In the genomic region with DNA sequence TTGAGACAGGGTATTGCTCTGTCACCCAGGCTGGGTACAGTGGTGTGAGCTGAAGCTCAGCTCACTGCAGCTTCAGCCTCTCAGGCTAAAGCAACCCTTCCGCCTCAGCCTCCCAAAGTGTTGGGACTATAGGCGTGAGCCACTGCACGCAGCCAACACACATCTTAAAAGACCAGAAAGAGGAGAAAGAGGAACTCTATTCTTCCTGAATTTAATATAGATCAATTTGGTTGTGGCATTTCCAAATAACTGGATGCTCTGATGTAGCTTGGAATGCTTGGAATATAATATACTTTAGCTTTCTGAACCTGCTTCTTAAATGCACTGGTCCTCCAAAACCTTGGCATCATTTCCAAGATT, we compare ENCODE assay signal across 27 cellular contexts. TPM values are rescaled to one million over a fixed set of nuclear protein-coding genes. Genes with fewer than 3 reads are reported as not detected.
DNase-seq lines count a peak whose midpoint lies in the region; ATAC-seq, FAIRE-seq and TF ChIP-seq lines count a peak whose summit lies in the region.
"Had no signal": no experiment of that assay in that cellular context is flagged by ENCODE, and none has a peak within 500 bp of the region (broad histone marks: within the 10 kb centered on the region; RNA-seq: fewer than 3 reads in every experiment).

No MANE protein-coding gene starts in this region.

- H2BK12ac ChIP-seq in mesenchymal stem cell (ENCODE audit: low read length in 2 of 2): no peak overlapping the region

- H3K27ac Mint-ChIP-seq in activated CD4-positive, alpha-beta T cell treated with anti-CD3 and anti-CD28 coated beads, Interleukin-2, amount 10 ng/mL, durations not matched to agents 7 days and 5 days: peak overlapping the region; percentile 38
- H3K27ac Mint-ChIP-seq: stimulated activated memory B cell treated with anti-CD40 and anti-IgM and Interleukin-4, amounts not matched to agents 10 μg/mL and 1 μg/mL and 100 μg/mL, for 72 hours had no signal

- peaks cover 50% of the 10 kb centered on the region for H3K79me2 ChIP-seq in K562 (ENCODE audit: control insufficient read depth, insufficient read depth, low read length)

- peaks cover 6% of the 10 kb centered on the region for H3K4me1 Mint-ChIP-seq in activated CD4-positive, alpha-beta T cell treated with anti-CD3 and anti-CD28 coated beads, Interleukin-2, amount 10 ng/mL, durations not matched to agents 7 days and 5 days

- no peaks in the 10 kb centered on the region for H3K27me3 ChIP-seq in K562 (ENCODE audit: control insufficient read depth in 2 of 2, insufficient read depth in 2 of 2, low read length in 2 of 2)
- no peaks in the 10 kb centered on the region for H3K27me3 ChIP-seq in mesenchymal stem cell (ENCODE audit: control insufficient read depth in 1 of 2, insufficient read depth in 1 of 2, low read length in 2 of 2)
- H3K27me3 ChIP-seq: ovary had no signal

- ATAC-seq in K562: no peak
- no peak for ATAC-seq in GM21528 (IDR thresholded peaks at IDR 0.05; ENCODE audit: low FRiP score, unreplicated experiment)
- ATAC-seq: Right ventricle myocardium inferior; stimulated activated memory B cell treated with anti-CD40 and anti-IgM and Interleukin-4, amounts not matched to agents 10 μg/mL and 1 μg/mL and 100 μg/mL, for 72 hours had no signal

- CTCF ChIA-PET in activated CD4-positive, alpha-beta T cell treated with anti-CD3 and anti-CD28 coated beads, Interleukin-2, amount 10 ng/mL, durations not matched to agents 7 days and 5 days (lab: Charles Lee): interaction anchor here (0.5 to 0.7 kb wide), 2 partner anchors 141 to 168 kb away, joined by 3 read pairs; no protein-coding TSS in a partner anchor
- CTCF ChIA-PET in K562 (lab: Yijun Ruan, JAX; ENCODE audit: low intra/inter-chr PET ratio): interaction anchor here (0.7 to 1.5 kb wide), 3 partner anchors 51 to 122 kb away, joined by 3 to 6 read pairs (median 4); no protein-coding TSS in a partner anchor

- no peak for TF ChIP-seq RAD21 in K562 (CRISPR knock-in tag; conservative IDR thresholded peaks at IDR 0.05 in 1 of 2, IDR thresholded peaks at IDR 0.05 in 1 of 2)

- H3K23ac ChIP-seq in mesenchymal stem cell (ENCODE audit: low read length in 2 of 2): no peak overlapping the region

- H2BK5ac ChIP-seq in mesenchymal stem cell (ENCODE audit: low read depth, low read length, poor library complexity, severe bottlenecking): no peak overlapping the region

- H3K18ac ChIP-seq in mesenchymal stem cell (ENCODE audit: low read depth in 1 of 2, low read length in 2 of 2): no peak overlapping the region

- no peak overlapping the region for H2BK120ac ChIP-seq in mesenchymal stem cell (ENCODE audit: low read depth, low read length)

- TF ChIP-seq POLR2A in K562 (conservative IDR thresholded peaks at IDR 0.05): no peak

- POLR2A ChIA-PET in activated CD4-positive, alpha-beta T cell treated with anti-CD3 and anti-CD28 coated beads, Interleukin-2, amount 10 ng/mL, durations not matched to agents 7 days and 5 days (lab: Charles Lee): interaction anchor here (0.6 kb wide), 1 partner anchor 507 kb away, joined by 4 read pairs; no protein-coding TSS in a partner anchor
- POLR2A ChIA-PET in K562 (lab: Yijun Ruan, JAX): interaction anchor here (0.6 to 1.7 kb wide), 6 partner anchors 9 to 113 kb away, joined by 3 to 6 read pairs (median 3); no protein-coding TSS in a partner anchor

- H3K9ac ChIP-seq in K562 (ENCODE audit: insufficient read depth in 1 of 2, low read depth in 2 of 2, low read length in 2 of 2) (peak overlapping the region in 1 of 2 experiments; percentile 77; a peak in 1 of 4 replicates), mesenchymal stem cell (ENCODE audit: low read length) (peak overlapping the region; percentile 86)

- H2BK15ac ChIP-seq in mesenchymal stem cell (ENCODE audit: low read depth, poor library complexity, severe bottlenecking): no peak overlapping the region

- H4K91ac ChIP-seq in mesenchymal stem cell (ENCODE audit: low read length): no peak overlapping the region

- H3K27me3 Mint-ChIP-seq in activated CD4-positive, alpha-beta T cell treated with anti-CD3 and anti-CD28 coated beads, Interleukin-2, amount 10 ng/mL, durations not matched to agents 7 days and 5 days: peaks cover 52% of the 10 kb centered on the region

- in situ Hi-C loops in K562 (cut with MboI): no loop called here

- H3K36me3 ChIP-seq in K562 (ENCODE audit: control insufficient read depth, insufficient read depth, low read length) (peaks cover 23% of the 10 kb centered on the region), mesenchymal stem cell (ENCODE audit: control insufficient read depth in 1 of 2, insufficient read depth in 2 of 2, low read depth in 1 of 2, low read length in 2 of 2) (peaks cover 15 to 21% of the 10 kb centered on the region in 2 experiments)
- H3K36me3 ChIP-seq: lower lobe of right lung, ovary, spleen, suprapubic skin had no signal

- peaks cover 76 to 89% of the 10 kb centered on the region in 2 experiments for H3K4me1 ChIP-seq in K562 (replicated peaks in 1 of 2; ENCODE audit: control insufficient read depth in 2 of 2, insufficient read depth in 2 of 2, low read length in 2 of 2)
- peaks cover 37% of the 10 kb centered on the region for H3K4me1 ChIP-seq in mesenchymal stem cell (ENCODE audit: control insufficient read depth, insufficient read depth, low read depth, low read length)

- peaks cover 6% of the 10 kb centered on the region for H3K79me1 ChIP-seq in mesenchymal stem cell (replicated peaks; ENCODE audit: low read length, poor library complexity, severe bottlenecking)

- H4K20me1 ChIP-seq in K562 (replicated peaks; ENCODE audit: control insufficient read depth, insufficient read depth, low read length): no peaks in the 10 kb centered on the region

- H3K4me3 ChIP-seq in K562 (no peak overlapping the region), mesenchymal stem cell (ENCODE audit: insufficient read depth in 1 of 2, low read depth in 1 of 2, low read length in 2 of 2) (no peak overlapping the region)
- H3K4me3 ChIP-seq: ovary had no signal

- peak overlapping the region; percentile 82 for H3K27ac ChIP-seq in K562 (ENCODE audit: extremely low read depth, low read depth, low read length)
- H3K27ac ChIP-seq in mesenchymal stem cell (ENCODE audit: low read length, poor library complexity, severe bottlenecking): peak overlapping the region; percentile 36
- peak overlapping the region; percentile 91 for H3K27ac ChIP-seq in substantia nigra (ENCODE audit: low read depth, low read length, poor library complexity, severe bottlenecking)
- H3K27ac ChIP-seq: lower lobe of right lung, ovary, spleen, suprapubic skin had no signal

- no TSS peak for BruUV-seq in K562 (replicated peaks; lab: Mats Ljungman, UMichigan)

- no peak for DNase-seq in activated CD4-positive, alpha-beta T cell treated with anti-CD3 and anti-CD28 coated beads, Interleukin-2, amount 10 ng/mL, durations not matched to agents 7 days and 5 days
- no peak for DNase-seq in activated CD4-positive, alpha-beta T cell treated with anti-CD3 and anti-CD28 coated beads, Interleukin-2, amount 50 U/mL, for 1 hour
- DNase-seq in K562 (ENCODE audit: extremely low read depth in 1 of 4, low spot score in 3 of 4): no peak
- DNase-seq in mesenchymal stem cell: no peak
- no peak for DNase-seq in substantia nigra (lab: John Stamatoyannopoulos, UW)
- no peak for DNase-seq in activated CD8-positive, alpha-beta memory T cell treated with anti-CD3 and anti-CD28 coated beads for 24 hours
- DNase-seq in midbrain (lab: John Stamatoyannopoulos, UW): no peak
- DNase-seq: activated naive CD4-positive, alpha-beta T cell; activated T-cell treated with anti-CD3 and anti-CD28 coated beads, Interleukin-2, amount 50 U/mL, for 48 hours; AML-193; DMS53; GF-D8; lower lobe of right lung; NCI-H1417; NCI-H446; ovary; PC-3; spleen; stimulated activated CD4-positive, alpha-beta T cell treated with anti-CD3 and anti-CD28 coated beads, Interleukin-2, amount 100 ng/mL, for 48 hours; T1000 had no signal

- FAIRE-seq in K562 (lab: Jason Lieb, UNC): no peak
- FAIRE-seq: bronchial epithelial cell, GM18507 had no signal

- 66% methylated on average over 3 of the region's 3 CpGs for WGBS in K562 (ENCODE audit: insufficient coverage, low coverage, missing lambda C conversion rate)
- WGBS in mesenchymal stem cell: 83% methylated on average over 1 of the region's 3 CpGs

- H2AK5ac ChIP-seq in mesenchymal stem cell (ENCODE audit: low read length, severe bottlenecking): peak overlapping the region; percentile 75

- no peak for TF ChIP-seq EP300 in K562 (IDR thresholded peaks at IDR 0.05; ENCODE audit: low read length)

- H2AFZ ChIP-seq in K562 (ENCODE audit: low read depth, low read length) (0 out of 2 replicates have a peak overlapping the region, but pooled peaks have one; percentile 79), mesenchymal stem cell (ENCODE audit: low read depth, low read length) (no peak overlapping the region)

- no peaks in the 10 kb centered on the region for H3K36me3 Mint-ChIP-seq in activated CD4-positive, alpha-beta T cell treated with anti-CD3 and anti-CD28 coated beads, Interleukin-2, amount 10 ng/mL, durations not matched to agents 7 days and 5 days (ENCODE audit: low read depth)
- H3K36me3 Mint-ChIP-seq: stimulated activated memory B cell treated with anti-CD40 and anti-IgM and Interleukin-4, amounts not matched to agents 10 μg/mL and 1 μg/mL and 100 μg/mL, for 72 hours had no signal

- intact Hi-C loops in K562 (cut with micrococcal nuclease): no loop called here

- no peak overlapping the region for H4K8ac ChIP-seq in mesenchymal stem cell (ENCODE audit: low read length)

- H3K4me3 Mint-ChIP-seq in activated CD4-positive, alpha-beta T cell treated with anti-CD3 and anti-CD28 coated beads, Interleukin-2, amount 10 ng/mL, durations not matched to agents 7 days and 5 days: no peak overlapping the region

- TF ChIP-seq CTCF in K562 (IDR thresholded peaks at IDR 0.05 in 2 of 3, conservative IDR thresholded peaks at IDR 0.05 in 1 of 3; ENCODE audit: insufficient read depth in 2 of 3, low read depth in 1 of 3, low read length in 3 of 3): no peak

- H3K9me1 ChIP-seq in K562 (ENCODE audit: control insufficient read depth, insufficient read depth, low read length): no peaks in the 10 kb centered on the region

- H3K9me3 Mint-ChIP-seq in activated CD4-positive, alpha-beta T cell treated with anti-CD3 and anti-CD28 coated beads, Interleukin-2, amount 10 ng/mL, durations not matched to agents 7 days and 5 days: no peaks in the 10 kb centered on the region

- no peak overlapping the region for H3K14ac ChIP-seq in mesenchymal stem cell (ENCODE audit: low read length in 2 of 2)

- peak overlapping the region; percentile 78 for H3K4me2 ChIP-seq in K562 (ENCODE audit: insufficient read depth, low read length)
- no peak overlapping the region for H3K4me2 ChIP-seq in mesenchymal stem cell (ENCODE audit: low read length, poor library complexity, severe bottlenecking)

- no peak overlapping the region for H3K4ac ChIP-seq in mesenchymal stem cell (ENCODE audit: low read depth in 1 of 2, low read length in 2 of 2)

- H3K9me3 ChIP-seq in K562 (replicated peaks; ENCODE audit: control insufficient read depth, insufficient read depth, low read depth, low read length) (no peaks in the 10 kb centered on the region), mesenchymal stem cell (ENCODE audit: control insufficient read depth, low read length) (no peaks in the 10 kb centered on the region)
- H3K9me3 ChIP-seq: lower lobe of right lung, ovary, suprapubic skin had no signal

RNA-seq across cellular contexts. Expression of a gene that starts 1.1 kb away (rescaled TPM):
- total RNA-seq in activated CD4-positive, alpha-beta T cell treated with anti-CD3 and anti-CD28 coated beads, Interleukin-2, amount 10 ng/mL, durations not matched to agents 7 days and 5 days: not detected
- total RNA-seq in K562 (2011; cell fraction: chromatin; rRNA removed; ENCODE audit: low replicate concordance): 66.8 and 209 TPM in 2 replicates
- total RNA-seq in K562 (2011; cell fraction: nucleolus; rRNA removed): 115 and 150 TPM in 2 replicates
- 67.9 and 80.6 TPM in 2 replicates for total RNA-seq in K562 (2011; cell fraction: nucleoplasm; rRNA removed)
- 15.9 and 23.8 TPM in 2 replicates for total RNA-seq in K562 (2014; rRNA removed)
- total RNA-seq in K562 (2014; rRNA removed; fragmentation: Illumina TruSeq; extraction: Trizol): 4.3 and 6.3 TPM in 2 replicates
- 15.3 and 15.4 TPM in 2 replicates for total RNA-seq in K562 (2015; rRNA removed; fragmentation: Illumina TruSeq; extraction: Trizol)
- 30.4 and 31.7 TPM in 2 replicates for total RNA-seq in K562 (2021)
- 37.4 and 45.4 TPM in 2 replicates for polyA plus RNA-seq in K562 (2011; rRNA removed)
- 27.2 and 39.3 TPM in 2 replicates for polyA plus RNA-seq in K562 (2011; cell fraction: cytosol; rRNA removed)
- 187 and 443 TPM in 2 replicates for polyA plus RNA-seq in K562 (2011; cell fraction: nucleus; rRNA removed)
- polyA plus RNA-seq in K562 (2012): 30.9 and 86.2 TPM in 2 replicates
- polyA plus RNA-seq in K562 (2014; fragmentation: Illumina TruSeq; extraction: Trizol): 20.3 and 24.1 TPM in 2 replicates
- under 1 TPM; 0.04 to 0.27 TPM for polyA plus RNA-seq in K562 (2014; fragmentation: Nextera tagmentation; extraction: Ambion mirVana)
- polyA plus RNA-seq in K562 (2014; rRNA removed): 32.7 and 35.9 TPM in 2 replicates
- 8.4 and 15.8 TPM in 2 replicates for polyA minus RNA-seq in K562 (2011; rRNA and poly(A)+ RNA removed)
- 15.8 and 16.4 TPM in 2 replicates for polyA minus RNA-seq in K562 (2011; cell fraction: cytosol; rRNA and poly(A)+ RNA removed)
- 55.8 and 81.5 TPM in 2 replicates for polyA minus RNA-seq in K562 (2011; cell fraction: nucleus; rRNA and poly(A)+ RNA removed)
- 1.3 TPM for polyA plus RNA-seq in mesenchymal stem cell (2013, experiment 1 of 2)
- polyA plus RNA-seq in mesenchymal stem cell (2013, experiment 2 of 2): 1.3 TPM
- total RNA-seq: A172 had no signal

Comparison
In these comparisons a context has a peak if more than half of its experiments do, and no peak if none do; other contexts are left out.
1. H3K27ac ChIP-seq: peak in every context shown above with its lines; median percentile 91 in substantia nigra; 82 in K562; 36 in mesenchymal stem cell.
2. RNA of a gene that starts 1.1 kb away (total RNA-seq): 4.3 to 209 TPM in K562; not detected in activated CD4-positive, alpha-beta T cell treated with anti-CD3 and anti-CD28 coated beads, Interleukin-2, amount 10 ng/mL, durations not matched to agents 7 days and 5 days; every median in the first group is over 4 times any median in the second.